In genomic region chr17:42428141-42428944, GRCh38 we compare ENCODE assay signal across 8 cellular contexts. TPM values are rescaled to one million over a fixed set of nuclear protein-coding genes. Genes with fewer than 3 reads are reported as not detected.
A peak's percentile ranks its signal among the peaks of the same experiment; 100 is the strongest.
DNase-seq lines count a peak whose midpoint lies in the region; ATAC-seq and TF ChIP-seq lines count a peak whose summit lies in the region.

No MANE protein-coding gene starts in this region.

- H3K4me1 ChIP-seq in suprapubic skin: peaks cover 62% of the 10 kb centered on the region

- H3K36me3 ChIP-seq in suprapubic skin: no peaks in the 10 kb centered on the region

- DNase-seq in NCI-H748 (lab: John Stamatoyannopoulos, UW; ENCODE audit: unreplicated experiment): peak; percentile 47
- no peak for DNase-seq in NCI-H748 treated with DMSO at 0.1 percent for 48 hours (lab: John Stamatoyannopoulos, UW)
- peak; percentile 73 for DNase-seq in HuH-7 (ENCODE audit: low spot score)
- DNase-seq in SW 1271 (lab: John Stamatoyannopoulos, UW): peak; percentile 86 to 92
- DNase-seq in ecto neural progenitor cell (ENCODE audit: low spot score): peak; percentile 74
- peak; percentile 91 for DNase-seq in medulla oblongata (ENCODE audit: extremely low spot score)
- peak in 1 of 2 donors; percentile 75 for DNase-seq in suprapubic skin (ENCODE audit: low spot score in 2 of 2)

- no peak overlapping the region for H3K4me3 ChIP-seq in suprapubic skin

- TF ChIP-seq CTCF in suprapubic skin (IDR thresholded peaks at IDR 0.05): peak; percentile 60 to 72

- H3K9me3 ChIP-seq in suprapubic skin: no peaks in the 10 kb centered on the region

- no peaks in the 10 kb centered on the region for H3K27me3 ChIP-seq in suprapubic skin

- WGBS in suprapubic skin: 21% methylated on average over 4 of the region's 4 CpGs

- H3K27ac ChIP-seq in suprapubic skin: peak overlapping the region; percentile 66

- no peak for ATAC-seq in HG02763 (IDR thresholded peaks at IDR 0.05; ENCODE audit: unreplicated experiment)

- TF ChIP-seq EP300 in suprapubic skin (IDR thresholded peaks at IDR 0.05): no peak

- no peak for TF ChIP-seq POLR2A in suprapubic skin (IDR thresholded peaks at IDR 0.05)

RNA-seq across cellular contexts. Expression of gene CAVIN1, which starts 5.3 kb away (rescaled TPM):
- total RNA-seq in suprapubic skin: 100 to 1,000 TPM; 153 to 224 (median 182) TPM

RNA-seq across cellular contexts. Expression of gene ATP6V0A1, which starts 30.3 kb away (rescaled TPM):
- total RNA-seq in suprapubic skin: 100 to 1,000 TPM; 102 to 194 (median 142) TPM

RNA-seq across cellular contexts. Expression of gene STAT3, which starts 40.1 kb away (rescaled TPM):
- 100 to 1,000 TPM; 144 to 174 (median 152) TPM for total RNA-seq in suprapubic skin
